ENCODE assay signal across 7 cellular contexts in the genomic region with DNA sequence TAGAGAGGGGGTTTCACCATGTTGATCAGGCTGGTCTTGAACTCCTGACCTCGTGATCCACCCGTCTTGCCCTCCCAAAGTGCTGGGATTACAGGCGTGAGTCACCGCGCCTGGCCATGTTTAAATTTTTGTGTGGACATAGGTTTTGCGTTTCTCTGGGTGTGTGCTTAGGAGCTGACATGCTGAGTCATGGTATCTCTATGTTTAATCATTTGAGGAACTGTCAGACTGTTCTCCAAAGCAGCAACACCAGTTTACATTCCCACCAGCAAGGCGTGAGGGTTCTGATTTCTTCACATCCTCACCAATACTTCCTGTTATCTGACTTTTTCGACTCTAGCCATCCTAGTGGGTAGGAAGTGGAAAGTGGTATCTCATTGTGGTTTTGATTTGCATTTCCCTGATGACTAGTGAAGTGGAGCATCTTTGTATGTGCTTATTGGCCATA.
DNase-seq lines count a peak whose midpoint lies in the region; ATAC-seq and TF ChIP-seq lines count a peak whose summit lies in the region.

No MANE protein-coding gene starts in this region.

- intact Hi-C loops in left lung (cut with DNase I) = no loop called here

- H3K9me3 ChIP-seq in left lung = no peaks in the 10 kb centered on the region
- no peaks in the 10 kb centered on the region for H3K9me3 ChIP-seq in BE2C

- DNase-seq in M059J (ENCODE audit: low read depth) = peak; percentile 89
- peak; percentile 10 for DNase-seq in activated CD8-positive, alpha-beta memory T cell treated with anti-CD3 and anti-CD28 coated beads, Interleukin-2, amount 50 U/mL, for 24 hours (ENCODE audit: extremely low read depth)
- peak in 1 of 2 donors; percentile 45 for DNase-seq in left lung
- DNase-seq in AG08396 (ENCODE audit: low spot score) = no peak
- DNase-seq in AG20443 (ENCODE audit: low spot score) = no peak
- DNase-seq in BE2C = no peak

- H3K36me3 ChIP-seq in left lung = no peaks in the 10 kb centered on the region
- H3K36me3 ChIP-seq in BE2C = no peaks in the 10 kb centered on the region

- H3K27ac ChIP-seq in left lung = peak overlapping the region in 1 of 2 donors; percentile 66

- H3K4me1 ChIP-seq in left lung (no peaks in the 10 kb centered on the region), BE2C (no peaks in the 10 kb centered on the region)

- ATAC-seq in GM19397 (IDR thresholded peaks at IDR 0.05; ENCODE audit: unreplicated experiment) (peak; percentile 73), left lung (peak; percentile 43)

- H3K4me3 ChIP-seq in left lung = no peak overlapping the region
- H3K4me3 ChIP-seq in BE2C (ENCODE audit: low read depth, low read length) = no peak overlapping the region

- TF ChIP-seq CTCF in left lung (IDR thresholded peaks at IDR 0.05) (no peak), BE2C (IDR thresholded peaks at IDR 0.05; ENCODE audit: low read depth, low read length) (no peak)

- H3K27me3 ChIP-seq in left lung = peaks cover 0 to 30% of the 10 kb centered on the region in 2 donors
- H3K27me3 ChIP-seq in BE2C = peaks cover 4% of the 10 kb centered on the region; the same call in 1 of the 2 replicates

Comparison
In these comparisons a context has a peak if more than half of its experiments do, and no peak if none do; other contexts are left out.
1. DNase-seq: peak in M059J (single experiment) and activated CD8-positive, alpha-beta memory T cell treated with anti-CD3 and anti-CD28 coated beads, Interleukin-2, amount 50 U/mL, for 24 hours (single experiment); none in AG08396 (single experiment), AG20443 (single experiment) and BE2C (single experiment).